In genomic region chr19:49986354-49986753, GRCh38 we compare ENCODE assay signal across 16 cellular contexts. TPM values are rescaled to one million over a fixed set of nuclear protein-coding genes. Genes with fewer than 3 reads are reported as not detected.
"Had no signal": no experiment of that assay in that cellular context is flagged by ENCODE, and none has a peak within 500 bp of the region (broad histone marks: within the 10 kb centered on the region; RNA-seq: fewer than 3 reads in every experiment).

No MANE protein-coding gene starts in this region.

- H3K36me3 ChIP-seq: SJCRH30 had no signal

- DNase-seq: NCI-H1092 treated with DMSO at 0.1 percent for 48 hours, NCI-H1436, NCI-H187, NCI-H2081 treated with DMSO at 0.1 percent for 48 hours, NCI-H2171, NCI-H510A, NCI-H524 treated with DMSO at 0.1 percent for 48 hours, NCI-H69, NCI-H774, SHP77 treated with DMSO at 0.1 percent for 48 hours had no signal

- H3K4me3 ChIP-seq: K562, SJCRH30 had no signal

- H3K27me3 ChIP-seq: SJCRH30 had no signal

RNA-seq across cellular contexts. Expression of gene SIGLEC11, which starts 25.4 kb away (rescaled TPM):
- total RNA-seq: HepG2, HT1080, IMR-90, K562, M059J had no signal
- polyA plus RNA-seq: HepG2, IMR-90, K562 had no signal
